Comparison of ENCODE assay signal across 2 cellular contexts in the genomic region with DNA sequence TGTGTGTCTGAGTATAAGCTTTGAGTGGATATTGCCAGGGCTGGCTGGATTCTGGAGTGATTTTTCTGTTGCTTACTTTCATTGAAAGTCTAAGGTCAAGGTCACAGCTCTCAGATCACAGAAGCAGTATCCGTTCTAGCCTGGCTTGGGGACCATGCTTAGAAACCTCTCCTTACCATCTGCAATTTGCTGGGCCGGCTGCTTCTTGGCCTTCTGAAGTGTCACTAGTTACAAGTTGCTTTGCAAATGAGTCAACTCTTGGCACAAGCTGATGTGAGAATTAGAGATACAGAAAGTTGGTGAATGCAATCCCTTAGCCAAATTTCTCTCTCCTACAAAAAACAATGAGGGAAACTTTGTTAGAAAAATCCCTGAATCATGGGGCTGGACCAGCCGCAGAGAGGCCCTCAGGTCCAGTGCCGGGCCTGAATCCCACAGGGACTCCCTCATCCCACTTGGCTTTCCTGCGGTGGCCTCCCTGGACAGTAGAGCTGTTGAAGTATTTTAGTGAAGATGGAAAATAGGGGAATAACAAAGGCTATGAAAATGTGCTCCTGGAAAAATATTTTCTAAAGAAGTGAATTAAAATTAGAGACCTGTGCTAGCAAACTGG.
A peak's percentile ranks its signal among the peaks of the same experiment; 100 is the strongest.
TF ChIP-seq lines count a peak whose summit lies in the region.

No MANE protein-coding gene starts in this region.

TF ChIP-seq in GM23338, 12 proteins besides CTCF, POLR2A, EP300 and RAD21 (continued from another document and continues in another):
- TF ChIP-seq ZNF331 (CRISPR knock-in tag; IDR thresholded peaks at IDR 0.05; ENCODE audit: low read depth), result no peak
- TF ChIP-seq EZH2phosphoT487 (IDR thresholded peaks at IDR 0.05; ENCODE audit: unreplicated experiment), result no peak
- no peak for TF ChIP-seq CREB1 (CRISPR knock-in tag; IDR thresholded peaks at IDR 0.05; ENCODE audit: low read depth)
- no peak for TF ChIP-seq STAT1 (IDR thresholded peaks at IDR 0.05; ENCODE audit: unreplicated experiment)
- no peak for TF ChIP-seq EZH2 (IDR thresholded peaks at IDR 0.05; ENCODE audit: low read depth, unreplicated experiment)
- TF ChIP-seq, protein P1, sequence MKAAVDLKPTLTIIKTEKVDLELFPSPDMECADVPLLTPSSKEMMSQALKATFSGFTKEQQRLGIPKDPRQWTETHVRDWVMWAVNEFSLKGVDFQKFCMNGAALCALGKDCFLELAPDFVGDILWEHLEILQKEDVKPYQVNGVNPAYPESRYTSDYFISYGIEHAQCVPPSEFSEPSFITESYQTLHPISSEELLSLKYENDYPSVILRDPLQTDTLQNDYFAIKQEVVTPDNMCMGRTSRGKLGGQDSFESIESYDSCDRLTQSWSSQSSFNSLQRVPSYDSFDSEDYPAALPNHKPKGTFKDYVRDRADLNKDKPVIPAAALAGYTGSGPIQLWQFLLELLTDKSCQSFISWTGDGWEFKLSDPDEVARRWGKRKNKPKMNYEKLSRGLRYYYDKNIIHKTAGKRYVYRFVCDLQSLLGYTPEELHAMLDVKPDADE (IDR thresholded peaks at IDR 0.05), result no peak
- TF ChIP-seq, protein P2, sequence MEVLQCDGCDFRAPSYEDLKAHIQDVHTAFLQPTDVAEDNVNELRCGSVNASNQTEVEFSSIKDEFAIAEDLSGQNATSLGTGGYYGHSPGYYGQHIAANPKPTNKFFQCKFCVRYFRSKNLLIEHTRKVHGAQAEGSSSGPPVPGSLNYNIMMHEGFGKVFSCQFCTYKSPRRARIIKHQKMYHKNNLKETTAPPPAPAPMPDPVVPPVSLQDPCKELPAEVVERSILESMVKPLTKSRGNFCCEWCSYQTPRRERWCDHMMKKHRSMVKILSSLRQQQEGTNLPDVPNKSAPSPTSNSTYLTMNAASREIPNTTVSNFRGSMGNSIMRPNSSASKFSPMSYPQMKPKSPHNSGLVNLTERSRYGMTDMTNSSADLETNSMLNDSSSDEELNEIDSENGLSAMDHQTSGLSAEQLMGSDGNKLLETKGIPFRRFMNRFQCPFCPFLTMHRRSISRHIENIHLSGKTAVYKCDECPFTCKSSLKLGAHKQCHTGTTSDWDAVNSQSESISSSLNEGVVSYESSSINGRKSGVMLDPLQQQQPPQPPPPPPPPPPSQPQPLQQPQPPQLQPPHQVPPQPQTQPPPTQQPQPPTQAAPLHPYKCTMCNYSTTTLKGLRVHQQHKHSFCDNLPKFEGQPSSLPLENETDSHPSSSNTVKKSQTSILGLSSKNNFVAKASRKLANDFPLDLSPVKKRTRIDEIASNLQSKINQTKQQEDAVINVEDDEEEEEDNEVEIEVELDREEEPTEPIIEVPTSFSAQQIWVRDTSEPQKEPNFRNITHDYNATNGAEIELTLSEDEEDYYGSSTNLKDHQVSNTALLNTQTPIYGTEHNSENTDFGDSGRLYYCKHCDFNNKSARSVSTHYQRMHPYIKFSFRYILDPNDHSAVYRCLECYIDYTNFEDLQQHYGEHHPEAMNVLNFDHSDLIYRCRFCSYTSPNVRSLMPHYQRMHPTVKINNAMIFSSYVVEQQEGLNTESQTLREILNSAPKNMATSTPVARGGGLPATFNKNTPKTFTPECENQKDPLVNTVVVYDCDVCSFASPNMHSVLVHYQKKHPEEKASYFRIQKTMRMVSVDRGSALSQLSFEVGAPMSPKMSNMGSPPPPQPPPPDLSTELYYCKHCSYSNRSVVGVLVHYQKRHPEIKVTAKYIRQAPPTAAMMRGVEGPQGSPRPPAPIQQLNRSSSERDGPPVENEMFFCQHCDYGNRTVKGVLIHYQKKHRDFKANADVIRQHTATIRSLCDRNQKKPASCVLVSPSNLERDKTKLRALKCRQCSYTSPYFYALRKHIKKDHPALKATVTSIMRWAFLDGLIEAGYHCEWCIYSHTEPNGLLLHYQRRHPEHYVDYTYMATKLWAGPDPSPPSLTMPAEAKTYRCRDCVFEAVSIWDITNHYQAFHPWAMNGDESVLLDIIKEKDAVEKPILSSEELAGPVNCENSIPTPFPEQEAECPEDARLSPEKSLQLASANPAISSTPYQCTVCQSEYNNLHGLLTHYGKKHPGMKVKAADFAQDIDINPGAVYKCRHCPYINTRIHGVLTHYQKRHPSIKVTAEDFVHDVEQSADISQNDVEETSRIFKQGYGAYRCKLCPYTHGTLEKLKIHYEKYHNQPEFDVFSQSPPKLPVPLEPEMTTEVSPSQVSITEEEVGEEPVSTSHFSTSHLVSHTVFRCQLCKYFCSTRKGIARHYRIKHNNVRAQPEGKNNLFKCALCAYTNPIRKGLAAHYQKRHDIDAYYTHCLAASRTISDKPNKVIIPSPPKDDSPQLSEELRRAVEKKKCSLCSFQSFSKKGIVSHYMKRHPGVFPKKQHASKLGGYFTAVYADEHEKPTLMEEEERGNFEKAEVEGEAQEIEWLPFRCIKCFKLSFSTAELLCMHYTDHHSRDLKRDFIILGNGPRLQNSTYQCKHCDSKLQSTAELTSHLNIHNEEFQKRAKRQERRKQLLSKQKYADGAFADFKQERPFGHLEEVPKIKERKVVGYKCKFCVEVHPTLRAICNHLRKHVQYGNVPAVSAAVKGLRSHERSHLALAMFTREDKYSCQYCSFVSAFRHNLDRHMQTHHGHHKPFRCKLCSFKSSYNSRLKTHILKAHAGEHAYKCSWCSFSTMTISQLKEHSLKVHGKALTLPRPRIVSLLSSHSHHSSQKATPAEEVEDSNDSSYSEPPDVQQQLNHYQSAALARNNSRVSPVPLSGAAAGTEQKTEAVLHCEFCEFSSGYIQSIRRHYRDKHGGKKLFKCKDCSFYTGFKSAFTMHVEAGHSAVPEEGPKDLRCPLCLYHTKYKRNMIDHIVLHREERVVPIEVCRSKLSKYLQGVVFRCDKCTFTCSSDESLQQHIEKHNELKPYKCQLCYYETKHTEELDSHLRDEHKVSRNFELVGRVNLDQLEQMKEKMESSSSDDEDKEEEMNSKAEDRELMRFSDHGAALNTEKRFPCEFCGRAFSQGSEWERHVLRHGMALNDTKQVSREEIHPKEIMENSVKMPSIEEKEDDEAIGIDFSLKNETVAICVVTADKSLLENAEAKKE (CRISPR knock-in tag; IDR thresholded peaks at IDR 0.05), result no peak
- no peak for TF ChIP-seq NANOG (IDR thresholded peaks at IDR 0.05; ENCODE audit: borderline replicate concordance)
- TF ChIP-seq JUNB (IDR thresholded peaks at IDR 0.05; ENCODE audit: unreplicated experiment), result no peak
- TF ChIP-seq ZNF114 (CRISPR knock-in tag; IDR thresholded peaks at IDR 0.05), result no peak

TF ChIP-seq in GM12878, 131 proteins besides CTCF, POLR2A, EP300 and RAD21:
- peak; percentile 37; the same call in 1 of the 2 replicates for TF ChIP-seq NR2F1 (conservative IDR thresholded peaks at IDR 0.05)
- TF ChIP-seq, protein P3, sequence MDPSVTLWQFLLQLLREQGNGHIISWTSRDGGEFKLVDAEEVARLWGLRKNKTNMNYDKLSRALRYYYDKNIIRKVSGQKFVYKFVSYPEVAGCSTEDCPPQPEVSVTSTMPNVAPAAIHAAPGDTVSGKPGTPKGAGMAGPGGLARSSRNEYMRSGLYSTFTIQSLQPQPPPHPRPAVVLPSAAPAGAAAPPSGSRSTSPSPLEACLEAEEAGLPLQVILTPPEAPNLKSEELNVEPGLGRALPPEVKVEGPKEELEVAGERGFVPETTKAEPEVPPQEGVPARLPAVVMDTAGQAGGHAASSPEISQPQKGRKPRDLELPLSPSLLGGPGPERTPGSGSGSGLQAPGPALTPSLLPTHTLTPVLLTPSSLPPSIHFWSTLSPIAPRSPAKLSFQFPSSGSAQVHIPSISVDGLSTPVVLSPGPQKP (IDR thresholded peaks at IDR 0.05; ENCODE audit: low read depth, low read length), result no peak
